ENCODE assay signal across 7 cellular contexts in the genomic region with DNA sequence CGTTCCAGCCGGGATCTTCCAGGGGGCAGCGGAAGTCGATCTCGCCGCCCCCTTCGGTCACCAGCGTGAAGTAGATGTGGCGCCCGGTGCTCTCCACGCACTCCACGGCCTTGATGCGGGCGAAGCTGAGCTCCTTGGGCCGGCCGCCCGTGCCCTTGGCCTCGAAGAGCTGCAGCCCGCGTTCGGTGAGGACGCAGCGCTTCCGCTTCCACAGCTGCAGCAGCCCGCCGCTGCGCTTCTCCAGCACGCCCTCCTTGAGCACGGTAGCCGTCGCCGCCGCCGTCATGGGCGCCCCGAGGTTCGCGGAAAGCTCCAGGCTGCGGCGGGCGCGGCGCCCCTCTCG. TPM values are rescaled to one million over a fixed set of nuclear protein-coding genes. Genes with fewer than 3 reads are reported as not detected.
A peak's percentile ranks its signal among the peaks of the same experiment; 100 is the strongest.
DNase-seq lines count a peak whose midpoint lies in the region; ATAC-seq, FAIRE-seq and TF ChIP-seq lines count a peak whose summit lies in the region.

No MANE protein-coding gene starts in this region.

- H3K27me3 ChIP-seq in bronchial epithelial cell (ENCODE audit: control insufficient read depth, insufficient read depth, low read length), result no peaks in the 10 kb centered on the region
- H3K27me3 ChIP-seq in thymus (ENCODE audit: control insufficient read depth, insufficient read depth), result peaks cover 2% of the 10 kb centered on the region

- intact Hi-C loops in left colon (cut with DNase I, micrococcal nuclease), result no loop called here

- no peaks in the 10 kb centered on the region for H3K9me3 ChIP-seq in thymus (ENCODE audit: control insufficient read depth)

- TF ChIP-seq POLR2A in GM12891 (IDR thresholded peaks at IDR 0.05; ENCODE audit: low read depth, low read length), result no peak

- H3K27ac ChIP-seq in thymus (ENCODE audit: low read depth), result peak overlapping the region; percentile 89

- H3K4me3 ChIP-seq in bronchial epithelial cell (ENCODE audit: low read depth, low read length) (peak overlapping the region; percentile 83), thymus (ENCODE audit: low read length) (peak overlapping the region; percentile 66)

- H3K36me3 ChIP-seq in bronchial epithelial cell (ENCODE audit: control insufficient read depth, insufficient read depth, low read length) (peaks cover 12% of the 10 kb centered on the region), thymus (ENCODE audit: control insufficient read depth, insufficient read depth) (peaks cover 5% of the 10 kb centered on the region)

- ATAC-seq in GM21723 (IDR thresholded peaks at IDR 0.05; ENCODE audit: unreplicated experiment) (peak; percentile 53), left colon (peak; percentile 59)

- peak; percentile 61 for DNase-seq in GM12891 (ENCODE audit: insufficient read length, low spot score)
- peak; percentile 20 for DNase-seq in MV-4-11 (lab: John Stamatoyannopoulos, UW)
- no peak for DNase-seq in bronchial epithelial cell (ENCODE audit: low read depth)
- peak in 1 of 2 donors; percentile 57 for DNase-seq in left colon
- no peak for DNase-seq in activated CD4-positive, CD25-positive, alpha-beta regulatory T cell (lab: John Stamatoyannopoulos, UW)

- FAIRE-seq in GM12891 (lab: Jason Lieb, UNC), result peak; percentile 78
- FAIRE-seq in bronchial epithelial cell (lab: Jason Lieb, UNC), result no peak

- 8% methylated on average over 44 of the region's 44 CpGs for WGBS in thymus

- H3K4me1 ChIP-seq in thymus (ENCODE audit: control insufficient read depth, insufficient read depth, low read length), result peaks cover 11% of the 10 kb centered on the region

- TF ChIP-seq CTCF in bronchial epithelial cell (IDR thresholded peaks at IDR 0.05; ENCODE audit: insufficient read depth, low read length, severe bottlenecking), result no peak

TF ChIP-seq in GM12891, 5 proteins besides CTCF, POLR2A, EP300 and RAD21:
- TF ChIP-seq POLR2AphosphoS5 (IDR thresholded peaks at IDR 0.05; ENCODE audit: low read depth, low read length), result no peak
- TF ChIP-seq SPI1 (IDR thresholded peaks at IDR 0.05; ENCODE audit: low read depth, low read length), result peak; percentile 29; the same call in 1 of the 2 replicates
- no peak for TF ChIP-seq TAF1 (IDR thresholded peaks at IDR 0.05; ENCODE audit: low read depth, low read length)
- TF ChIP-seq POU2F2 (IDR thresholded peaks at IDR 0.05; ENCODE audit: low read depth, low read length), result no peak
- TF ChIP-seq PAX5 (IDR thresholded peaks at IDR 0.05; ENCODE audit: insufficient read depth, low read length, severe bottlenecking), result no peak

RNA-seq across cellular contexts. Expression of a gene that starts 0.5 kb away (rescaled TPM):
- polyA plus RNA-seq in GM12891 (2012; ENCODE audit: low read depth, missing spikeins), result 19.4 TPM
- total RNA-seq in bronchial epithelial cell (118 and 190 TPM in 2 replicates), left colon (10 to 100 TPM; 13.1 to 19.3 TPM)
- polyA plus RNA-seq in thymus, result 31.7 TPM

RNA-seq across cellular contexts. Expression of a gene that starts 38.5 kb away (rescaled TPM):
- polyA plus RNA-seq in GM12891 (2012; ENCODE audit: low read depth, missing spikeins), result 21.0 TPM
- total RNA-seq in bronchial epithelial cell, result 257 and 258 TPM in 2 replicates
- total RNA-seq in left colon, result 100 to 1,000 TPM; 131 to 355 TPM
- 170 TPM for polyA plus RNA-seq in thymus

RNA-seq across cellular contexts. Expression of a gene that starts 46.9 kb away (rescaled TPM):
- 0.50 TPM for polyA plus RNA-seq in GM12891 (2012; ENCODE audit: low read depth, missing spikeins)
- total RNA-seq in bronchial epithelial cell, result under 0.01 TPM in 1 of 2 replicates, not detected in the other
- total RNA-seq in left colon, result not detected
- 3.5 TPM for polyA plus RNA-seq in thymus

Comparison
In these comparisons a context has a peak if more than half of its experiments do, and no peak if none do; other contexts are left out.
1. DNase-seq: peak in GM12891 (single experiment) and MV-4-11 (single experiment); none in bronchial epithelial cell (single experiment) and activated CD4-positive, CD25-positive, alpha-beta regulatory T cell (0 of 4).